18 cellular contexts compared by ENCODE assay signal in the genomic region with DNA sequence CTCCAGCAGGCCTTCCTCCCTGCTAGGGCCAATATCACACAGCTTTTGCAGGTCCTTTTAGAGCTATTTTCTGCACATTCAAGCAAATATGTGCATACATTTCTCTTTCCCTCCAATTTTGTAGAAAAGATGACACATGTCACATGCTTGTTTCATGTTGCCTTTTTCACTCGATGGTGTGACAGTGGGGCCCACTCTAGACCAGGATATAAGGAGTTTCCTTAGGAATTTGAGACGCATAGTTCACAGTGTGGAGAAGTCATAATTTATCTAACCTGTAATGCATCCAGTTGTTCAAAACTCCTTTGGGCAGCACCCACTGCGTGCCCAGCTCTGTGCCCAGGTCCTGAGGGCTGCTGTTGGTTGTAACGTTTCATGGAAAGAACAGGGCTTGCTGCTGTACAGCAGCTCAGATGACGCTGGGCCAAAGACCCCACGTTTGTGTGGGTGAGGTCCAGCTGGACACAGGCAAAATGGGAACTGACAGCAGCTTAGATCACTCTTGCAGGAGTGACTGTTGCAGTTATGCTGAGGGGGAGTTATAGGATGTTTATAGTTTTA. TPM values are rescaled to one million over a fixed set of nuclear protein-coding genes. Genes with fewer than 3 reads are reported as not detected.
A peak's percentile ranks its signal among the peaks of the same experiment; 100 is the strongest.
DNase-seq lines count a peak whose midpoint lies in the region; ATAC-seq and TF ChIP-seq lines count a peak whose summit lies in the region.
"Had no signal": no experiment of that assay in that cellular context is flagged by ENCODE, and none has a peak within 500 bp of the region (broad histone marks: within the 10 kb centered on the region; RNA-seq: fewer than 3 reads in every experiment).

No MANE protein-coding gene starts in this region.

- H3K4me3 Mint-ChIP-seq in mesothelial cell of epicardium = no peak overlapping the region
- H3K4me3 Mint-ChIP-seq: activated B cell treated with CpG ODN at 0.5 μM for 24 hours; naive thymus-derived CD4-positive, alpha-beta T cell; stimulated activated memory B cell treated with anti-CD40 and anti-IgM and Interleukin-4, amounts not matched to agents 10 μg/mL and 1 μg/mL and 100 μg/mL, for 72 hours; T-cell had no signal

- peak; percentile 27 for DNase-seq in NB4 (ENCODE audit: low read depth)
- no peak for DNase-seq in mesothelial cell of epicardium (ENCODE audit: low spot score in 2 of 2, unreplicated experiment in 2 of 2)
- DNase-seq: activated B cell treated with CpG ODN at 0.5 μM for 24 hours; activated CD8-positive, alpha-beta memory T cell treated with anti-CD3 and anti-CD28 coated beads, Interleukin-2, amount 50 U/mL, for 4 hours; activated naive CD4-positive, alpha-beta T cell treated with Interleukin-2 at 50 U/mL for 16 hours; DMS153; Karpas-422; naive thymus-derived CD4-positive, alpha-beta T cell; NCI-H1436 treated with DMSO at 0.1 percent for 48 hours; NCI-H510A; T-cell had no signal

- H3K27ac Mint-ChIP-seq in mesothelial cell of epicardium = peak overlapping the region; percentile 93
- H3K27ac Mint-ChIP-seq: activated B cell treated with CpG ODN at 0.5 μM for 24 hours; naive thymus-derived CD4-positive, alpha-beta T cell; stimulated activated memory B cell treated with anti-CD40 and anti-IgM and Interleukin-4, amounts not matched to agents 10 μg/mL and 1 μg/mL and 100 μg/mL, for 72 hours; T-cell had no signal

- no peak for ATAC-seq in GM21515 (IDR thresholded peaks at IDR 0.05; ENCODE audit: unreplicated experiment)
- ATAC-seq in GM18517 (IDR thresholded peaks at IDR 0.05; ENCODE audit: unreplicated experiment) = no peak
- ATAC-seq in HG02678 (IDR thresholded peaks at IDR 0.05; ENCODE audit: unreplicated experiment) = no peak
- ATAC-seq: naive thymus-derived CD4-positive, alpha-beta T cell; stimulated activated memory B cell treated with anti-CD40 and anti-IgM and Interleukin-4, amounts not matched to agents 10 μg/mL and 1 μg/mL and 100 μg/mL, for 72 hours; T-cell had no signal

- H3K27me3 Mint-ChIP-seq in mesothelial cell of epicardium (ENCODE audit: low read depth) = no peaks in the 10 kb centered on the region
- H3K27me3 Mint-ChIP-seq: activated B cell treated with CpG ODN at 0.5 μM for 24 hours; stimulated activated memory B cell treated with anti-CD40 and anti-IgM and Interleukin-4, amounts not matched to agents 10 μg/mL and 1 μg/mL and 100 μg/mL, for 72 hours had no signal

- peaks cover 23% of the 10 kb centered on the region for H3K4me1 Mint-ChIP-seq in mesothelial cell of epicardium
- H3K4me1 Mint-ChIP-seq: activated B cell treated with CpG ODN at 0.5 μM for 24 hours; naive thymus-derived CD4-positive, alpha-beta T cell; stimulated activated memory B cell treated with anti-CD40 and anti-IgM and Interleukin-4, amounts not matched to agents 10 μg/mL and 1 μg/mL and 100 μg/mL, for 72 hours; T-cell had no signal

- H3K27ac ChIP-seq in cingulate gyrus (ENCODE audit: low read depth, low read length) = peak overlapping the region; percentile 78
- peak overlapping the region; percentile 69 for H3K27ac ChIP-seq in temporal lobe (ENCODE audit: low read depth, low read length)
- H3K27ac ChIP-seq: PC-9 had no signal

- no peak overlapping the region for H3K4me3 ChIP-seq in NB4 (ENCODE audit: low read depth, low read length)
- H3K4me3 ChIP-seq: PC-9 had no signal

- peaks cover 17% of the 10 kb centered on the region for H3K36me3 Mint-ChIP-seq in mesothelial cell of epicardium
- H3K36me3 Mint-ChIP-seq: T-cell had no signal

- no peak for TF ChIP-seq CTCF in NB4 (IDR thresholded peaks at IDR 0.05; ENCODE audit: low read depth, low read length)
- no peak for TF ChIP-seq CTCF in mesothelial cell of epicardium (IDR thresholded peaks at IDR 0.05; ENCODE audit: unreplicated experiment)

- H3K9me3 Mint-ChIP-seq in mesothelial cell of epicardium = peaks cover 27% of the 10 kb centered on the region

- no peak for TF ChIP-seq POLR2A in NB4 (IDR thresholded peaks at IDR 0.05; ENCODE audit: extremely low read depth, insufficient read length)

RNA-seq across cellular contexts. Expression of a gene that starts 29.9 kb away (rescaled TPM):
- total RNA-seq in mesothelial cell of epicardium = 139 to 141 TPM (median 141 TPM) in 3 replicates
- total RNA-seq in temporal lobe = 48.7 TPM
